In genomic region chr11:74048993-74049392, GRCh38 we compare ENCODE assay signal across 22 cellular contexts. TPM values are rescaled to one million over a fixed set of nuclear protein-coding genes. Genes with fewer than 3 reads are reported as not detected.
DNase-seq lines count a peak whose midpoint lies in the region; ATAC-seq and TF ChIP-seq lines count a peak whose summit lies in the region.
"Had no signal": no experiment of that assay in that cellular context is flagged by ENCODE, and none has a peak within 500 bp of the region (broad histone marks: within the 10 kb centered on the region; RNA-seq: fewer than 3 reads in every experiment).

No MANE protein-coding gene starts in this region.

- H3K4me3 ChIP-seq in neural progenitor cell: no peak overlapping the region
- H3K4me3 ChIP-seq: A549; BLaER1 treated with 17β-estradiol and CSF1 and Interleukin-3, amounts not matched to agents 10 nM and 100 nM; GM23338 had no signal

- H3K27ac ChIP-seq in neural progenitor cell: no peak overlapping the region
- H3K27ac ChIP-seq: A549; BLaER1 treated with 17β-estradiol and CSF1 and Interleukin-3, amounts not matched to agents 10 nM and 100 nM had no signal

- no peaks in the 10 kb centered on the region for H3K9me3 ChIP-seq in T-helper 17 cell (ENCODE audit: control insufficient read depth, low read length, poor library complexity, severe bottlenecking)
- no peaks in the 10 kb centered on the region for H3K9me3 ChIP-seq in neural progenitor cell (ENCODE audit: low read depth)
- H3K9me3 ChIP-seq: A549; BE2C; BLaER1 treated with 17β-estradiol and CSF1 and Interleukin-3, amounts not matched to agents 10 nM and 100 nM had no signal

- H3K4me1 ChIP-seq in neural progenitor cell: no peaks in the 10 kb centered on the region
- H3K4me1 ChIP-seq: A549; BE2C; BLaER1 treated with 17β-estradiol and CSF1 and Interleukin-3, amounts not matched to agents 10 nM and 100 nM had no signal

- no peak overlapping the region for H2AFZ ChIP-seq in neural progenitor cell (replicated peaks)
- H2AFZ ChIP-seq: GM23338 had no signal

- ATAC-seq in T-helper 17 cell: no peak
- ATAC-seq: A549, GM23338 had no signal

- no peaks in the 10 kb centered on the region for H3K27me3 ChIP-seq in neural progenitor cell
- H3K27me3 ChIP-seq: BE2C; BLaER1 treated with 17β-estradiol and CSF1 and Interleukin-3, amounts not matched to agents 10 nM and 100 nM had no signal

- no peaks in the 10 kb centered on the region for H3F3A ChIP-seq in neural progenitor cell (ENCODE audit: low read depth)

- H3K9ac ChIP-seq in neural progenitor cell: no peak overlapping the region
- H3K9ac ChIP-seq: BLaER1 treated with 17β-estradiol and CSF1 and Interleukin-3, amounts not matched to agents 10 nM and 100 nM had no signal

- peak overlapping the region; percentile 9 for H3K27ac Mint-ChIP-seq in T-helper 17 cell
- H3K27ac Mint-ChIP-seq in neural progenitor cell: no peak overlapping the region
- H3K27ac Mint-ChIP-seq: CD4-positive, alpha-beta T cell; GM23338; H9; HFFc6 had no signal

- H3K4me3 Mint-ChIP-seq in T-helper 17 cell (no peak overlapping the region), neural progenitor cell (no peak overlapping the region)
- H3K4me3 Mint-ChIP-seq: CD14-positive monocyte; CD4-positive, alpha-beta T cell; CD8-positive, alpha-beta memory T cell; GM23338; H9; HFFc6 had no signal

- no peaks in the 10 kb centered on the region for H4K20me1 ChIP-seq in neural progenitor cell (ENCODE audit: low read depth)
- H4K20me1 ChIP-seq: BLaER1 treated with 17β-estradiol and CSF1 and Interleukin-3, amounts not matched to agents 10 nM and 100 nM had no signal

- H3K9me3 Mint-ChIP-seq in neural progenitor cell: no peaks in the 10 kb centered on the region
- H3K9me3 Mint-ChIP-seq: CD14-positive monocyte; CD4-positive, alpha-beta T cell; CD8-positive, alpha-beta memory T cell; GM23338; H9; HFFc6 had no signal

- H3K4me2 ChIP-seq in neural progenitor cell: no peak overlapping the region
- H3K4me2 ChIP-seq: A549; BLaER1 treated with 17β-estradiol and CSF1 and Interleukin-3, amounts not matched to agents 10 nM and 100 nM; GM23338 had no signal

- H3K36me3 ChIP-seq in neural progenitor cell: peaks cover 4% of the 10 kb centered on the region

- TF ChIP-seq CTCF in neural progenitor cell (IDR thresholded peaks at IDR 0.05): no peak

- H3K79me2 ChIP-seq in neural progenitor cell (ENCODE audit: low read depth): no peaks in the 10 kb centered on the region

- H3K27me3 Mint-ChIP-seq in T-helper 17 cell (no peaks in the 10 kb centered on the region), neural progenitor cell (ENCODE audit: insufficient read depth, low read depth) (no peaks in the 10 kb centered on the region)
- H3K27me3 Mint-ChIP-seq: CD4-positive, alpha-beta T cell; CD8-positive, alpha-beta memory T cell had no signal

- H3K36me3 Mint-ChIP-seq in T-helper 17 cell (ENCODE audit: low read depth) (peaks cover 2% of the 10 kb centered on the region), neural progenitor cell (peaks cover 12% of the 10 kb centered on the region)

- H3K4me1 Mint-ChIP-seq in T-helper 17 cell (peaks cover 2% of the 10 kb centered on the region), neural progenitor cell (no peaks in the 10 kb centered on the region)
- H3K4me1 Mint-ChIP-seq: CD14-positive monocyte; CD8-positive, alpha-beta memory T cell had no signal

- DNase-seq in HCEC 1CT (peak; percentile 54), T-helper 17 cell (no peak), iris pigment epithelial cell (ENCODE audit: low read depth) (peak; percentile 59), nucleus accumbens (lab: John Stamatoyannopoulos, UW) (no peak), neural progenitor cell (ENCODE audit: low spot score) (no peak)
- DNase-seq in activated naive CD4-positive, alpha-beta T cell treated with anti-CD3 and anti-CD28 coated beads, Interleukin-2, amount 50 U/mL, for 16 hours: no peak
- DNase-seq: 8988T; ACHN; AML-193; BE2C; CD4-positive, alpha-beta T cell; CD8-positive, alpha-beta memory T cell; DMS53; DMS79 treated with DMSO at 0.1 percent for 48 hours; GF-D8; H9; HFFc6 had no signal

RNA-seq across cellular contexts. Expression of gene UCP3, which starts 40.1 kb away (rescaled TPM):
- total RNA-seq in T-helper 17 cell (1 to 10 TPM; 5.5 to 6.0 TPM), neural progenitor cell (ENCODE audit: low replicate concordance) (1.5 TPM in 1 of 2 replicates, not detected in the other)
- total RNA-seq: H4 had no signal

Comparison
In these comparisons a context has a peak if more than half of its experiments do, and no peak if none do; other contexts are left out.
1. DNase-seq: peak in HCEC 1CT (single experiment) and iris pigment epithelial cell (single experiment); none in T-helper 17 cell (0 of 3), nucleus accumbens (0 of 56), activated naive CD4-positive, alpha-beta T cell treated with anti-CD3 and anti-CD28 coated beads, Interleukin-2, amount 50 U/mL, for 16 hours (single experiment) and neural progenitor cell (single experiment).